19 cellular contexts compared by ENCODE assay signal in genomic region chr12:94783343-94783742, GRCh38.
DNase-seq lines count a peak whose midpoint lies in the region; ATAC-seq and TF ChIP-seq lines count a peak whose summit lies in the region.
"Had no signal": no experiment of that assay in that cellular context is flagged by ENCODE, and none has a peak within 500 bp of the region (broad histone marks: within the 10 kb centered on the region; RNA-seq: fewer than 3 reads in every experiment).

No MANE protein-coding gene starts in this region.

- no peak overlapping the region for H3K4me3 ChIP-seq in GM23248
- no peak overlapping the region for H3K4me3 ChIP-seq in SU-DHL-6 (ENCODE audit: insufficient read depth, low read length, poor library complexity, severe bottlenecking)

- H3K27me3 ChIP-seq in GM23248 (replicated peaks; ENCODE audit: insufficient read depth): 0 out of 2 replicates have a peak, but pooled peaks cover 2% of the 10 kb centered on the region
- no peaks in the 10 kb centered on the region for H3K27me3 ChIP-seq in SU-DHL-6 (ENCODE audit: low read length)

- TF ChIP-seq CTCF in SU-DHL-6 (IDR thresholded peaks at IDR 0.05; ENCODE audit: insufficient read depth, low read length, poor library complexity, severe bottlenecking): no peak
- no peak for TF ChIP-seq CTCF in nephron (IDR thresholded peaks at IDR 0.05; ENCODE audit: unreplicated experiment in 3 of 3)

- H3K27me3 Mint-ChIP-seq in nephron (ENCODE audit: low read depth): peaks cover 4% of the 10 kb centered on the region
- no peaks in the 10 kb centered on the region for H3K27me3 Mint-ChIP-seq in stimulated activated naive B cell treated with anti-CD40 and anti-IgM and Interleukin-4, amounts not matched to agents 10 μg/mL and 1 μg/mL and 100 μg/mL, for 72 hours

- DNase-seq in GM23248: no peak
- no peak for DNase-seq in stimulated activated naive B cell treated with anti-CD40 and anti-IgM and Interleukin-4, amounts not matched to agents 10 μg/mL and 1 μg/mL and 100 μg/mL, for 72 hours
- no peak for DNase-seq in GM19238 (ENCODE audit: insufficient read length, low spot score)
- no peak for DNase-seq in stimulated activated CD4-positive, alpha-beta T cell treated with anti-CD3 and anti-CD28 coated beads, Interleukin-15, amount 100 ng/mL, for 24 hours
- DNase-seq in T-helper 9 cell: no peak
- DNase-seq: AML-193; C1 segment of cervical spinal cord; Calu3; CD8-positive, alpha-beta T cell; DMS153; H7; Kasumi-1; NCI-H1694; NCI-H2081 treated with DMSO at 0.1 percent for 48 hours; NCI-H2171 treated with DMSO at 0.1 percent for 48 hours; NCI-H446; SHP77 treated with DMSO at 0.1 percent for 48 hours had no signal

- H3K27ac ChIP-seq in GM23248 (no peak overlapping the region), SU-DHL-6 (ENCODE audit: low read depth, low read length) (no peak overlapping the region)

- H3K79me2 ChIP-seq in GM23248 (ENCODE audit: insufficient read depth): no peaks in the 10 kb centered on the region
- H3K79me2 ChIP-seq in SU-DHL-6 (ENCODE audit: insufficient read depth, low read length): no peaks in the 10 kb centered on the region

- 23 to 34% methylated on average over 3 of the region's 3 CpGs for WGBS in GM23248 (ENCODE audit: low coverage in 1 of 2, low lambda C conversion rate in 2 of 2, missing lambda C conversion rate in 2 of 2), 2 experiments

- in situ Hi-C loops in GM23248 (cut with MboI): no loop called here

- H3K36me3 ChIP-seq in GM23248 (ENCODE audit: low read depth) (no peaks in the 10 kb centered on the region), SU-DHL-6 (ENCODE audit: low read length) (0 out of 2 replicates have a peak, but pooled peaks cover 9% of the 10 kb centered on the region)

- peaks cover 13% of the 10 kb centered on the region; the same call in 1 of the 2 replicates for H3F3A ChIP-seq in GM23248 (ENCODE audit: insufficient read depth)
- no peaks in the 10 kb centered on the region for H3F3A ChIP-seq in SU-DHL-6 (ENCODE audit: insufficient read depth)

- H4K20me1 ChIP-seq in GM23248 (ENCODE audit: insufficient read depth): no peaks in the 10 kb centered on the region
- no peaks in the 10 kb centered on the region for H4K20me1 ChIP-seq in SU-DHL-6 (ENCODE audit: low read depth, low read length)

- H3K9me2 ChIP-seq in GM23248 (ENCODE audit: insufficient read depth) (no peaks in the 10 kb centered on the region), SU-DHL-6 (replicated peaks; ENCODE audit: insufficient read depth, low read length) (no peaks in the 10 kb centered on the region)

- H3K9me3 ChIP-seq in GM23248 (ENCODE audit: low read depth) (no peaks in the 10 kb centered on the region), SU-DHL-6 (ENCODE audit: insufficient read depth, low read length) (no peaks in the 10 kb centered on the region)

- no peak for ATAC-seq in stimulated activated naive B cell treated with anti-CD40 and anti-IgM and Interleukin-4, amounts not matched to agents 10 μg/mL and 1 μg/mL and 100 μg/mL, for 72 hours (replicated peaks)
- ATAC-seq: CD8-positive, alpha-beta T cell had no signal

- H3K4me1 Mint-ChIP-seq in nephron: peaks cover 18% of the 10 kb centered on the region
- peaks cover 34 to 48% of the 10 kb centered on the region in 2 donors for H3K4me1 Mint-ChIP-seq in stimulated activated naive B cell treated with anti-CD40 and anti-IgM and Interleukin-4, amounts not matched to agents 10 μg/mL and 1 μg/mL and 100 μg/mL, for 72 hours

- H3K36me3 Mint-ChIP-seq in nephron (ENCODE audit: low read depth): no peaks in the 10 kb centered on the region
- peaks cover 39 to 68% of the 10 kb centered on the region in 2 donors for H3K36me3 Mint-ChIP-seq in stimulated activated naive B cell treated with anti-CD40 and anti-IgM and Interleukin-4, amounts not matched to agents 10 μg/mL and 1 μg/mL and 100 μg/mL, for 72 hours
- H3K36me3 Mint-ChIP-seq: CD8-positive, alpha-beta T cell had no signal

- peak overlapping the region; percentile 29 to 36 (median 35) for H3K27ac Mint-ChIP-seq in nephron
- peak overlapping the region; percentile 63 for H3K27ac Mint-ChIP-seq in stimulated activated naive B cell treated with anti-CD40 and anti-IgM and Interleukin-4, amounts not matched to agents 10 μg/mL and 1 μg/mL and 100 μg/mL, for 72 hours
- H3K27ac Mint-ChIP-seq: CD8-positive, alpha-beta T cell had no signal

- H3K4me2 ChIP-seq in GM23248 (ENCODE audit: unreplicated experiment): peak overlapping the region; percentile 36
- H3K4me2 ChIP-seq in SU-DHL-6 (ENCODE audit: low read depth, low read length, poor library complexity, severe bottlenecking): peak overlapping the region; percentile 22

- H3K4me1 ChIP-seq in GM23248 (ENCODE audit: insufficient read depth): peaks cover 15% of the 10 kb centered on the region

- no peak overlapping the region for H3K9ac ChIP-seq in GM23248
- H3K9ac ChIP-seq in SU-DHL-6 (ENCODE audit: low read length): no peak overlapping the region

- peaks cover 6% of the 10 kb centered on the region for H3K9me3 Mint-ChIP-seq in nephron
- H3K9me3 Mint-ChIP-seq in stimulated activated naive B cell treated with anti-CD40 and anti-IgM and Interleukin-4, amounts not matched to agents 10 μg/mL and 1 μg/mL and 100 μg/mL, for 72 hours: peaks cover 6 to 9% of the 10 kb centered on the region in 2 donors

- no peak overlapping the region for H3K4me3 Mint-ChIP-seq in nephron
- H3K4me3 Mint-ChIP-seq in stimulated activated naive B cell treated with anti-CD40 and anti-IgM and Interleukin-4, amounts not matched to agents 10 μg/mL and 1 μg/mL and 100 μg/mL, for 72 hours: no peak overlapping the region
- H3K4me3 Mint-ChIP-seq: CD8-positive, alpha-beta T cell had no signal

- no peak overlapping the region for H2AFZ ChIP-seq in GM23248
- H2AFZ ChIP-seq in SU-DHL-6 (ENCODE audit: low read depth, low read length, severe bottlenecking): no peak overlapping the region
